1 cellular context compared by ENCODE assay signal in genomic region chr11:68690671-68691401, GRCh38.
TF ChIP-seq lines count a peak whose summit lies in the region.

No MANE protein-coding gene starts in this region.

TF ChIP-seq in HepG2, 621 proteins besides CTCF, POLR2A, EP300 and RAD21:
- TF ChIP-seq MAFK (conservative IDR thresholded peaks at IDR 0.05 in 1 of 2, IDR thresholded peaks at IDR 0.05 in 1 of 2; ENCODE audit: low read length in 2 of 2) = peak; percentile 86 to 93
- peak; percentile 86 for TF ChIP-seq MAFF (IDR thresholded peaks at IDR 0.05; ENCODE audit: low read depth, low read length)
- TF ChIP-seq PLRG1 (conservative IDR thresholded peaks at IDR 0.05) = no peak
